ENCODE assay signal across 12 cellular contexts in the genomic region with DNA sequence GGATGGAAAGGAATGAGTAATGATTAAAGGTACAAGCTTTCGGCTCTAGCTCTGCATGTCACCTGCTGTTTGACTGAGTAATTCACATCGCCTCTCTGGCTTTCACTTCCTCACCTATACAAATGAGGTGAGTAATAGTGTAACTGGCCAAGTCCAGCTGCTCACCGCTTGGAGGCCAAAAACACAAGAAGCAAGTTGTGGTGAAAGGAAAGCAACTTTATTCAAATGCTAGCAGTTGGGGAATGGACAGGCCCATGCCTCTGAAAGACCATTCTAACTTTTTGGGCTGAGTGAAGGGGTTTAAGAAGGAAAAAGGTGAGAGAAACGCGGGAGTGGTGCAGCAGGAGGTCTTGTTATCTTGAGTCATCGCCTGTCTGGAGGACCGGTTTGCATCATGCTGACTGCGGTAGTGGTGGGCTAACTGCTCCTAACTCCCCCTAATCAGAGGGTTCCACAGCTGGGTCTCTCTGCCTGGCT. TPM values are rescaled to one million over a fixed set of nuclear protein-coding genes. Genes with fewer than 3 reads are reported as not detected.
A peak's percentile ranks its signal among the peaks of the same experiment; 100 is the strongest.
DNase-seq lines count a peak whose midpoint lies in the region; ATAC-seq lines count a peak whose summit lies in the region.
"Had no signal": no experiment of that assay in that cellular context is flagged by ENCODE, and none has a peak within 500 bp of the region (broad histone marks: within the 10 kb centered on the region; RNA-seq: fewer than 3 reads in every experiment).

No MANE protein-coding gene starts in this region.

- H3K27me3 ChIP-seq in HAP-1 (ENCODE audit: low read depth) = peaks cover 10% of the 10 kb centered on the region; the same call in 1 of the 2 replicates
- H3K27me3 ChIP-seq: gastrocnemius medialis had no signal

- peaks cover 13% of the 10 kb centered on the region for H3K4me1 Mint-ChIP-seq in activated CD8-positive, alpha-beta memory T cell treated with anti-CD3 and anti-CD28 coated beads, Interleukin-2, amount 10 ng/mL, durations not matched to agents 7 days and 5 days
- peaks cover 32% of the 10 kb centered on the region for H3K4me1 Mint-ChIP-seq in stimulated activated memory B cell treated with anti-CD40 and anti-IgM and Interleukin-4, amounts not matched to agents 10 μg/mL and 1 μg/mL and 100 μg/mL, for 72 hours

- peak; percentile 59 for DNase-seq in activated CD8-positive, alpha-beta memory T cell treated with anti-CD3 and anti-CD28 coated beads, Interleukin-2, amount 10 ng/mL, durations not matched to agents 7 days and 5 days
- no peak for DNase-seq in activated CD8-positive, alpha-beta memory T cell treated with anti-CD3 and anti-CD28 coated beads, Interleukin-2, amount 50 U/mL, for 4 hours
- DNase-seq in NCI-H774 (lab: John Stamatoyannopoulos, UW) (peak; percentile 56), hypothalamus (lab: John Stamatoyannopoulos, UW) (no peak), SIG-M5 treated with dmso at 0.1 percent for 504 hours (lab: John Stamatoyannopoulos, UW; ENCODE audit: unreplicated experiment) (no peak), HAP-1 (ENCODE audit: low spot score in 2 of 2) (no peak)
- DNase-seq: activated T-cell treated with anti-CD3 and anti-CD28 coated beads, Interleukin-2, amount 50 U/mL, for 48 hours; gastrocnemius medialis; NCI-H1436 treated with DMSO at 0.1 percent for 48 hours; right cardiac atrium had no signal

- CTCF ChIA-PET in activated CD8-positive, alpha-beta memory T cell treated with anti-CD3 and anti-CD28 coated beads, Interleukin-2, amount 10 ng/mL, durations not matched to agents 7 days and 5 days (lab: Charles Lee) = no interaction called here

- H3K9me3 Mint-ChIP-seq in activated CD8-positive, alpha-beta memory T cell treated with anti-CD3 and anti-CD28 coated beads, Interleukin-2, amount 10 ng/mL, durations not matched to agents 7 days and 5 days (ENCODE audit: low read depth) = no peaks in the 10 kb centered on the region
- no peaks in the 10 kb centered on the region for H3K9me3 Mint-ChIP-seq in stimulated activated memory B cell treated with anti-CD40 and anti-IgM and Interleukin-4, amounts not matched to agents 10 μg/mL and 1 μg/mL and 100 μg/mL, for 72 hours

- H3K27me3 Mint-ChIP-seq in activated CD8-positive, alpha-beta memory T cell treated with anti-CD3 and anti-CD28 coated beads, Interleukin-2, amount 10 ng/mL, durations not matched to agents 7 days and 5 days = peaks cover 43% of the 10 kb centered on the region
- no peaks in the 10 kb centered on the region for H3K27me3 Mint-ChIP-seq in stimulated activated memory B cell treated with anti-CD40 and anti-IgM and Interleukin-4, amounts not matched to agents 10 μg/mL and 1 μg/mL and 100 μg/mL, for 72 hours

- no peak overlapping the region for H3K4me3 ChIP-seq in HAP-1
- H3K4me3 ChIP-seq: gastrocnemius medialis had no signal

- H3K4me1 ChIP-seq in HAP-1 = no peaks in the 10 kb centered on the region
- H3K4me1 ChIP-seq: gastrocnemius medialis had no signal

- in situ Hi-C loops in HAP-1 (cut with MboI; ENCODE audit: low sequenced_read_pairs) = no loop called here

- H3K36me3 ChIP-seq in HAP-1 (replicated peaks) = no peaks in the 10 kb centered on the region
- H3K36me3 ChIP-seq: gastrocnemius medialis had no signal

- no peak overlapping the region for H3K27ac Mint-ChIP-seq in activated CD8-positive, alpha-beta memory T cell treated with anti-CD3 and anti-CD28 coated beads, Interleukin-2, amount 10 ng/mL, durations not matched to agents 7 days and 5 days
- H3K27ac Mint-ChIP-seq in stimulated activated memory B cell treated with anti-CD40 and anti-IgM and Interleukin-4, amounts not matched to agents 10 μg/mL and 1 μg/mL and 100 μg/mL, for 72 hours = peak overlapping the region; percentile 80

- H3K36me3 Mint-ChIP-seq in activated CD8-positive, alpha-beta memory T cell treated with anti-CD3 and anti-CD28 coated beads, Interleukin-2, amount 10 ng/mL, durations not matched to agents 7 days and 5 days = no peaks in the 10 kb centered on the region
- no peaks in the 10 kb centered on the region for H3K36me3 Mint-ChIP-seq in stimulated activated memory B cell treated with anti-CD40 and anti-IgM and Interleukin-4, amounts not matched to agents 10 μg/mL and 1 μg/mL and 100 μg/mL, for 72 hours

- H3K9me3 ChIP-seq in HAP-1 = no peaks in the 10 kb centered on the region
- H3K9me3 ChIP-seq: gastrocnemius medialis had no signal

- no peak overlapping the region for H3K4me3 Mint-ChIP-seq in activated CD8-positive, alpha-beta memory T cell treated with anti-CD3 and anti-CD28 coated beads, Interleukin-2, amount 10 ng/mL, durations not matched to agents 7 days and 5 days
- peak overlapping the region; percentile 22 for H3K4me3 Mint-ChIP-seq in stimulated activated memory B cell treated with anti-CD40 and anti-IgM and Interleukin-4, amounts not matched to agents 10 μg/mL and 1 μg/mL and 100 μg/mL, for 72 hours

- peak; percentile 78 for ATAC-seq in activated CD8-positive, alpha-beta memory T cell treated with anti-CD3 and anti-CD28 coated beads, Interleukin-2, amount 10 ng/mL, durations not matched to agents 7 days and 5 days
- peak; percentile 96 for ATAC-seq in HG02798 (IDR thresholded peaks at IDR 0.05; ENCODE audit: poor library complexity, unreplicated experiment)
- peak; percentile 99 for ATAC-seq in stimulated activated memory B cell treated with anti-CD40 and anti-IgM and Interleukin-4, amounts not matched to agents 10 μg/mL and 1 μg/mL and 100 μg/mL, for 72 hours
- ATAC-seq: gastrocnemius medialis, right cardiac atrium had no signal

RNA-seq across cellular contexts. Expression of a gene that starts 45.7 kb away (rescaled TPM):
- 10 to 100 TPM; 57.8 to 72.5 TPM for total RNA-seq in activated CD8-positive, alpha-beta memory T cell treated with anti-CD3 and anti-CD28 coated beads, Interleukin-2, amount 10 ng/mL, durations not matched to agents 7 days and 5 days

RNA-seq across cellular contexts. Expression of a gene that starts 51.3 kb away (rescaled TPM):
- total RNA-seq in activated CD8-positive, alpha-beta memory T cell treated with anti-CD3 and anti-CD28 coated beads, Interleukin-2, amount 10 ng/mL, durations not matched to agents 7 days and 5 days = not detected
- total RNA-seq: gastrocnemius medialis, right cardiac atrium had no signal

Comparison
In these comparisons a context has a peak if more than half of its experiments do, and no peak if none do; other contexts are left out.
1. DNase-seq: peak in activated CD8-positive, alpha-beta memory T cell treated with anti-CD3 and anti-CD28 coated beads, Interleukin-2, amount 10 ng/mL, durations not matched to agents 7 days and 5 days (single experiment) and NCI-H774 (single experiment); none in activated CD8-positive, alpha-beta memory T cell treated with anti-CD3 and anti-CD28 coated beads, Interleukin-2, amount 50 U/mL, for 4 hours (single experiment), hypothalamus (0 of 51), SIG-M5 treated with dmso at 0.1 percent for 504 hours (single experiment) and HAP-1 (0 of 2).
2. Peak in every context shown above with its lines, with median percentiles within 50 percentile points of each other: ATAC-seq.